10 cellular contexts compared by ENCODE assay signal in the genomic region with DNA sequence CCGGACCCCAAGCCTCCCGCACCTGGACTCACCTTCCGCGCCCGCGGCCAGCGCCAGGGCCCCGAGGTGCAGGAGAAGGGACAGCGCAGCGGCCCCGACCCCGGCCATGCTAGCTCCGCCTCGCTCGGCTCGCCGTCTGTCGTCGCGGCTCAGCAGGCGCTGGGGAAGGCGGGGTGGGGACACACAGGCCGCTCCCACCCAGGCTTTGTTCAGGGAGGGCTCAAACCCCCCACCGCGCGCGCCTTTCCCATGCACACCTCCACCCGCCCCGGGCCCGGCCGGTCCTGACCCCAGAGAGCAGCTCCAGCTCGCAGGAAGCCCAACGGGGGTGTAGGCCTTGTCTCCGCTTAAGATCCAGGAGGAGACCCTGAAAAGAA. TPM values are rescaled to one million over a fixed set of nuclear protein-coding genes. Genes with fewer than 3 reads are reported as not detected.
A peak's percentile ranks its signal among the peaks of the same experiment; 100 is the strongest.
DNase-seq lines count a peak whose midpoint lies in the region; ATAC-seq and TF ChIP-seq lines count a peak whose summit lies in the region.
"Had no signal": no experiment of that assay in that cellular context is flagged by ENCODE, and none has a peak within 500 bp of the region (broad histone marks: within the 10 kb centered on the region; RNA-seq: fewer than 3 reads in every experiment).

Gene KCP, minus strand, starts transcription at position 141 of the 377 bp plus-strand sequence. Its CDS starts 33 bp downstream, at position 108.

- H3K9ac ChIP-seq in BLaER1 treated with 17β-estradiol and CSF1 and Interleukin-3, amounts not matched to agents 10 nM and 100 nM = peak within 1 kb of the TSS in 6 of 11 experiments; percentile 18 to 57 (median 30); a peak in 4 of 22 replicates

- H4K20me1 ChIP-seq in BLaER1 treated with 17β-estradiol and CSF1 and Interleukin-3, amounts not matched to agents 10 nM and 100 nM = peaks cover 0 to 17% (median 0%) of the 10 kb centered on the region in 11 experiments; a peak in 5 of 22 replicates

- peak within 1 kb of the TSS; percentile 58 to 82 (median 69) for H3K4me2 ChIP-seq in BLaER1 treated with 17β-estradiol and CSF1 and Interleukin-3, amounts not matched to agents 10 nM and 100 nM

- H3K9me3 ChIP-seq in BLaER1 treated with 17β-estradiol and CSF1 and Interleukin-3, amounts not matched to agents 10 nM and 100 nM (replicated peaks in 1 of 11) = no peaks in the 10 kb centered on the region
- H3K9me3 ChIP-seq in right cardiac atrium (ENCODE audit: control insufficient read depth, low read length) = no peaks in the 10 kb centered on the region

- no peak for TF ChIP-seq CTCF in activated B cell treated with CpG ODN at 0.5 μM for 24 hours (IDR thresholded peaks at IDR 0.05)
- no peak for TF ChIP-seq CTCF in omental fat pad (IDR thresholded peaks at IDR 0.05)
- TF ChIP-seq CTCF in GM20000 (IDR thresholded peaks at IDR 0.05; ENCODE audit: extremely low read depth, missing control alignments) = no peak

- DNase-seq in activated B cell treated with CpG ODN at 0.5 μM for 24 hours = no peak
- DNase-seq in right cardiac atrium = peak in 1 of 3 donors; percentile 45
- DNase-seq in posterior vena cava (ENCODE audit: low spot score) = peak; percentile 51
- DNase-seq in activated CD4-positive, alpha-beta T cell treated with anti-CD3 and anti-CD28 coated beads, Interleukin-2, amount 10 ng/mL, durations not matched to agents 24 days and 14 days = no peak
- DNase-seq in omental fat pad (ENCODE audit: low spot score) = no peak
- no peak for DNase-seq in GM20000 (ENCODE audit: low spot score)
- DNase-seq: amygdala, NCI-H2081 had no signal

- CTCF ChIA-PET in activated B cell treated with CpG ODN at 0.5 μM for 24 hours (lab: Charles Lee) = interaction anchor here (1.0 to 1.4 kb wide), 3 partner anchors 27 to 181 kb away, joined by 3 read pairs; no protein-coding TSS in a partner anchor

- H3K27me3 Mint-ChIP-seq in activated B cell treated with CpG ODN at 0.5 μM for 24 hours = peaks cover 19% of the 10 kb centered on the region
- H3K27me3 Mint-ChIP-seq in activated CD4-positive, alpha-beta T cell treated with anti-CD3 and anti-CD28 coated beads, Interleukin-2, amount 10 ng/mL, durations not matched to agents 24 days and 14 days = peaks cover 48% of the 10 kb centered on the region

- intact Hi-C loops in activated B cell treated with CpG ODN at 0.5 μM for 24 hours (cut with micrococcal nuclease) (no loop called here), right cardiac atrium (cut with DNase I) (loop anchor here in 1 of 4 donors (10.0 kb wide), 1 partner anchor 174 kb away; no protein-coding TSS in a partner anchor), posterior vena cava (cut with DNase I) (loop anchor here in 1 of 2 donors (5.0 kb wide), 1 partner anchor 187 kb away; no protein-coding TSS in a partner anchor)
- intact Hi-C loops in activated CD4-positive, alpha-beta T cell treated with anti-CD3 and anti-CD28 coated beads, Interleukin-2, amount 10 ng/mL, durations not matched to agents 24 days and 14 days (cut with micrococcal nuclease) = no loop called here

- H3K4me3 Mint-ChIP-seq in activated B cell treated with CpG ODN at 0.5 μM for 24 hours = peak within 1 kb of the TSS; percentile 28
- no peak within 1 kb of the TSS for H3K4me3 Mint-ChIP-seq in activated CD4-positive, alpha-beta T cell treated with anti-CD3 and anti-CD28 coated beads, Interleukin-2, amount 10 ng/mL, durations not matched to agents 24 days and 14 days

- peak within 1 kb of the TSS in 4 of 11 experiments; percentile 2 to 37 (median 13); a peak in 4 of 22 replicates for H3K27ac ChIP-seq in BLaER1 treated with 17β-estradiol and CSF1 and Interleukin-3, amounts not matched to agents 10 nM and 100 nM
- H3K27ac ChIP-seq in right cardiac atrium (ENCODE audit: low read length) = no peak within 1 kb of the TSS

- WGBS in right cardiac atrium = 19% methylated on average over 34 of the region's 34 CpGs

- H3K4me1 Mint-ChIP-seq in activated B cell treated with CpG ODN at 0.5 μM for 24 hours = peaks cover 20% of the 10 kb centered on the region
- H3K4me1 Mint-ChIP-seq in activated CD4-positive, alpha-beta T cell treated with anti-CD3 and anti-CD28 coated beads, Interleukin-2, amount 10 ng/mL, durations not matched to agents 24 days and 14 days = peaks cover 3% of the 10 kb centered on the region

- no peaks in the 10 kb centered on the region for H3K9me3 Mint-ChIP-seq in activated B cell treated with CpG ODN at 0.5 μM for 24 hours
- H3K9me3 Mint-ChIP-seq in activated CD4-positive, alpha-beta T cell treated with anti-CD3 and anti-CD28 coated beads, Interleukin-2, amount 10 ng/mL, durations not matched to agents 24 days and 14 days = no peaks in the 10 kb centered on the region

- no peak within 1 kb of the TSS for H3K27ac Mint-ChIP-seq in activated B cell treated with CpG ODN at 0.5 μM for 24 hours
- H3K27ac Mint-ChIP-seq in activated CD4-positive, alpha-beta T cell treated with anti-CD3 and anti-CD28 coated beads, Interleukin-2, amount 10 ng/mL, durations not matched to agents 24 days and 14 days = no peak within 1 kb of the TSS

- no peak within 1 kb of the TSS for H3K4me3 ChIP-seq in BLaER1 treated with 17β-estradiol and CSF1 and Interleukin-3, amounts not matched to agents 10 nM and 100 nM
- peak within 1 kb of the TSS; percentile 27 for H3K4me3 ChIP-seq in right cardiac atrium (ENCODE audit: low read length)

- H3K27me3 ChIP-seq in BLaER1 treated with 17β-estradiol and CSF1 and Interleukin-3, amounts not matched to agents 10 nM and 100 nM = peaks cover 38 to 70% (median 62%) of the 10 kb centered on the region in 11 experiments
- H3K27me3 ChIP-seq in right cardiac atrium (ENCODE audit: control insufficient read depth, insufficient read depth) = no peaks in the 10 kb centered on the region

- ATAC-seq in activated B cell treated with CpG ODN at 0.5 μM for 24 hours (ENCODE audit: low read depth) = no peak
- ATAC-seq in right cardiac atrium = peak in 1 of 2 donors; percentile 3
- ATAC-seq in omental fat pad (ENCODE audit: low FRiP score) = no peak
- ATAC-seq in GM21825 (IDR thresholded peaks at IDR 0.05; ENCODE audit: unreplicated experiment) = no peak

- no peaks in the 10 kb centered on the region for H3K36me3 ChIP-seq in BLaER1 treated with 17β-estradiol and CSF1 and Interleukin-3, amounts not matched to agents 10 nM and 100 nM

- peaks cover 23 to 39% (median 33%) of the 10 kb centered on the region in 10 experiments for H3K4me1 ChIP-seq in BLaER1 treated with 17β-estradiol and CSF1 and Interleukin-3, amounts not matched to agents 10 nM and 100 nM
- no peaks in the 10 kb centered on the region for H3K4me1 ChIP-seq in right cardiac atrium (ENCODE audit: control insufficient read depth, insufficient read depth, low read length)

- POLR2A ChIA-PET in activated B cell treated with CpG ODN at 0.5 μM for 24 hours (lab: Charles Lee) = interaction anchor here (0.8 to 3.7 kb wide), 3 partner anchors 27 to 144 kb away, joined by 3 to 17 read pairs (median 4); partner anchors contain the start of genes IRF5 and TNPO3

- H3K36me3 Mint-ChIP-seq in activated B cell treated with CpG ODN at 0.5 μM for 24 hours (ENCODE audit: low read depth) = no peaks in the 10 kb centered on the region
- no peaks in the 10 kb centered on the region for H3K36me3 Mint-ChIP-seq in activated CD4-positive, alpha-beta T cell treated with anti-CD3 and anti-CD28 coated beads, Interleukin-2, amount 10 ng/mL, durations not matched to agents 24 days and 14 days (ENCODE audit: low read depth)

RNA-seq across cellular contexts. Expression of gene KCP, which starts in this region (rescaled TPM):
- total RNA-seq in activated B cell treated with CpG ODN at 0.5 μM for 24 hours (4.1 and 4.4 TPM in 2 replicates), right cardiac atrium (under 1 TPM; 0.23 to 0.28 (median 0.24) TPM), posterior vena cava (1 to 10 TPM in 1 of 2 donors, under 1 TPM in 1; 0.95 to 1.3 TPM), omental fat pad (1 to 10 TPM in 2 of 4 donors, under 1 TPM in 2; 0.46 to 3.3 (median 1.2) TPM)
- polyA plus RNA-seq in right cardiac atrium = 0.36 TPM
- 0.09 and 0.17 TPM in 2 replicates for total RNA-seq in activated CD4-positive, alpha-beta T cell treated with anti-CD3 and anti-CD28 coated beads, Interleukin-2, amount 10 ng/mL, durations not matched to agents 24 days and 14 days
